Comparison of ENCODE assay signal across 11 cellular contexts in genomic region chr1:47193496-47193895, GRCh38. TPM values are rescaled to one million over a fixed set of nuclear protein-coding genes. Genes with fewer than 3 reads are reported as not detected.
DNase-seq lines count a peak whose midpoint lies in the region; ATAC-seq, FAIRE-seq and TF ChIP-seq lines count a peak whose summit lies in the region.
"Not testable (repeated sequence)": the region's sequence is repeated elsewhere in the genome, so short reads cannot be mapped to it uniquely, and the experiment has no call there.
"Had no signal": no experiment of that assay in that cellular context is flagged by ENCODE, and none has a peak within 500 bp of the region (broad histone marks: within the 10 kb centered on the region; RNA-seq: fewer than 3 reads in every experiment).

No MANE protein-coding gene starts in this region.

- H3K36me3 ChIP-seq in GM23338 (ENCODE audit: insufficient read depth); RWPE2 (ENCODE audit: low read depth); K562 (ENCODE audit: control insufficient read depth, insufficient read depth, low read length); neural progenitor cell; spleen: not testable (repeated sequence)

- intact Hi-C loops in K562 (cut with micrococcal nuclease) (loop anchor here (1.0 to 2.0 kb wide), 2 partner anchors 45 to 70 kb away; no protein-coding TSS in a partner anchor), cardiac septum (cut with DNase I) (loop anchor here (2.0 to 5.0 kb wide), 2 partner anchors 69 to 519 kb away; no protein-coding TSS in a partner anchor), spleen (cut with DNase I; ENCODE audit: low total_unique reads) (loop anchor here (5.0 to 10.0 kb wide), 2 partner anchors 69 to 231 kb away; no protein-coding TSS in a partner anchor)

- not testable (repeated sequence) for H3K27ac Mint-ChIP-seq in GM23338, neural progenitor cell

- H3K4me1 Mint-ChIP-seq in GM23338: peaks cover 36% of the 10 kb centered on the region
- not testable (repeated sequence) for H3K4me1 Mint-ChIP-seq in neural progenitor cell

- not testable (repeated sequence) for H3K9me1 ChIP-seq in K562 (ENCODE audit: control insufficient read depth, insufficient read depth, low read length)

- 81% methylated on average over 10 of the region's 10 CpGs for WGBS in K562 (ENCODE audit: insufficient coverage, low coverage, missing lambda C conversion rate)
- 85 to 96% (median 91%) methylated on average over 10 of the region's 10 CpGs for WGBS in spleen, 5 donors

- not testable (repeated sequence) for TF ChIP-seq RAD21 in K562 (CRISPR knock-in tag; conservative IDR thresholded peaks at IDR 0.05 in 1 of 2, IDR thresholded peaks at IDR 0.05 in 1 of 2)

- peaks cover 34% of the 10 kb centered on the region for H3K27me3 ChIP-seq in GM23338 (ENCODE audit: insufficient read depth)
- not testable (repeated sequence) for H3K27me3 ChIP-seq in RWPE2 (ENCODE audit: insufficient read depth, poor library complexity, severe bottlenecking); K562 (ENCODE audit: control insufficient read depth in 2 of 2, insufficient read depth in 2 of 2, low read length in 2 of 2)
- peaks cover 25% of the 10 kb centered on the region for H3K27me3 ChIP-seq in neural progenitor cell
- peaks cover 0 to 12% (median 0%) of the 10 kb centered on the region in 7 donors for H3K27me3 ChIP-seq in spleen (replicated peaks in 1 of 7)

- not testable (repeated sequence) for H4K20me1 ChIP-seq in GM23338 (replicated peaks; ENCODE audit: insufficient read depth); K562 (replicated peaks; ENCODE audit: control insufficient read depth, insufficient read depth, low read length); neural progenitor cell (ENCODE audit: low read depth)

- H3K4me3 Mint-ChIP-seq in GM23338, neural progenitor cell: not testable (repeated sequence)

- not testable (repeated sequence) for H3K36me3 Mint-ChIP-seq in GM23338 (ENCODE audit: low read depth); neural progenitor cell

- H2AFZ ChIP-seq in GM23338: not testable (repeated sequence)
- H2AFZ ChIP-seq in K562 (ENCODE audit: low read depth, low read length) (peak overlapping the region; percentile 85; the same call in 1 of the 2 replicates), neural progenitor cell (replicated peaks) (peak overlapping the region; percentile 97)

- not testable (repeated sequence) for ATAC-seq in GM23338; RWPE2 (ENCODE audit: low read depth); K562; left lobe of liver

- H3K9ac ChIP-seq in K562 (ENCODE audit: insufficient read depth in 1 of 2, low read depth in 2 of 2, low read length in 2 of 2); neural progenitor cell: not testable (repeated sequence)

- H3K79me2 ChIP-seq in GM23338 (replicated peaks; ENCODE audit: insufficient read depth); K562 (ENCODE audit: control insufficient read depth, insufficient read depth, low read length); neural progenitor cell (ENCODE audit: low read depth): not testable (repeated sequence)

- H3F3A ChIP-seq in GM23338 (replicated peaks; ENCODE audit: low read depth); neural progenitor cell (ENCODE audit: low read depth): not testable (repeated sequence)

- H3K27me3 Mint-ChIP-seq in GM23338 (ENCODE audit: insufficient read depth, low read depth, poor library complexity): peaks cover 36% of the 10 kb centered on the region
- H3K27me3 Mint-ChIP-seq in neural progenitor cell (ENCODE audit: insufficient read depth, low read depth): not testable (repeated sequence)

- H3K9me3 Mint-ChIP-seq in GM23338, neural progenitor cell: not testable (repeated sequence)

- H3K9me3 ChIP-seq in RWPE2 (ENCODE audit: severe bottlenecking); K562 (replicated peaks; ENCODE audit: control insufficient read depth, insufficient read depth, low read depth, low read length); neural progenitor cell (ENCODE audit: low read depth); spleen: not testable (repeated sequence)

- TF ChIP-seq POLR2A in K562 (conservative IDR thresholded peaks at IDR 0.05); spleen (IDR thresholded peaks at IDR 0.05): not testable (repeated sequence)

- not testable (repeated sequence) for DNase-seq in GM23338 (ENCODE audit: low spot score); K562 (ENCODE audit: extremely low read depth in 1 of 4, low spot score in 3 of 4); neural progenitor cell (ENCODE audit: low spot score)
- DNase-seq in RWPE2 (ENCODE audit: low spot score): peak; percentile 10
- DNase-seq in cardiac septum (ENCODE audit: low spot score): peak; percentile 59
- DNase-seq in left lobe of liver (ENCODE audit: low spot score): peak; percentile 16
- DNase-seq in spleen: peak; percentile 53

- not testable (repeated sequence) for FAIRE-seq in K562 (lab: Jason Lieb, UNC)

- not testable (repeated sequence) for TF ChIP-seq CTCF in GM23338 (conservative IDR thresholded peaks at IDR 0.05; ENCODE audit: low read depth in 2 of 2); RWPE2 (IDR thresholded peaks at IDR 0.05; ENCODE audit: poor library complexity, severe bottlenecking); K562 (IDR thresholded peaks at IDR 0.05 in 2 of 3, conservative IDR thresholded peaks at IDR 0.05 in 1 of 3; ENCODE audit: insufficient read depth in 2 of 3, low read depth in 1 of 3, low read length in 3 of 3); neural progenitor cell (IDR thresholded peaks at IDR 0.05); spleen (IDR thresholded peaks at IDR 0.05 in 8 of 11, conservative IDR thresholded peaks at IDR 0.05 in 3 of 11)

- not testable (repeated sequence) for H3K27ac ChIP-seq in GM23338 (ENCODE audit: low read depth); RWPE2 (ENCODE audit: poor library complexity, severe bottlenecking); K562 (ENCODE audit: extremely low read depth, low read depth, low read length); neural progenitor cell; spleen

- H3K4me3 ChIP-seq in GM23338; RWPE2 (ENCODE audit: severe bottlenecking); K562; neural progenitor cell; spleen: not testable (repeated sequence)

- H3K9me2 ChIP-seq in GM23338 (ENCODE audit: insufficient read depth): not testable (repeated sequence)

- in situ Hi-C loops in K562 (cut with MboI): loop anchor here (5.0 kb wide), 1 partner anchor 69 kb away; no protein-coding TSS in a partner anchor

- POLR2A ChIA-PET in K562 (lab: Yijun Ruan, JAX): interaction anchor here (0.6 to 5.7 kb wide), 12 partner anchors 9 to 141 kb away, joined by 3 to 65 read pairs (median 5); partner anchors contain the start of gene STIL

- BruUV-seq in K562 (replicated peaks; lab: Mats Ljungman, UMichigan): not testable (repeated sequence)

- H3K4me1 ChIP-seq in GM23338 (ENCODE audit: insufficient read depth): peaks cover 25% of the 10 kb centered on the region
- H3K4me1 ChIP-seq in RWPE2 (ENCODE audit: insufficient read depth, poor library complexity, severe bottlenecking); neural progenitor cell: not testable (repeated sequence)
- peaks cover 46 to 60% of the 10 kb centered on the region in 2 experiments for H3K4me1 ChIP-seq in K562 (replicated peaks in 1 of 2; ENCODE audit: control insufficient read depth in 2 of 2, insufficient read depth in 2 of 2, low read length in 2 of 2)
- H3K4me1 ChIP-seq in spleen: peaks cover 0 to 30% (median 11%) of the 10 kb centered on the region in 6 donors

- TF ChIP-seq EP300 in K562 (IDR thresholded peaks at IDR 0.05; ENCODE audit: low read length): not testable (repeated sequence)

- CTCF ChIA-PET in K562 (lab: Yijun Ruan, JAX; ENCODE audit: low intra/inter-chr PET ratio): interaction anchor here (0.8 to 3.9 kb wide), 3 partner anchors 69 to 231 kb away, joined by 3 to 44 read pairs (median 17); no protein-coding TSS in a partner anchor

- peak overlapping the region; percentile 2; the same call in 1 of the 2 replicates for H3K4me2 ChIP-seq in GM23338
- H3K4me2 ChIP-seq in K562 (ENCODE audit: insufficient read depth, low read length): not testable (repeated sequence)
- H3K4me2 ChIP-seq in neural progenitor cell: peak overlapping the region; percentile 65

RNA-seq across cellular contexts. Expression of gene PDZK1IP1, which starts 3.7 kb away (rescaled TPM):
- total RNA-seq in GM23338 (2014; rRNA removed; shearing (Covaris generic)): not detected in 2 replicates
- not detected in 2 replicates for polyA plus RNA-seq in GM23338 (2016; fragmentation: Nextera tagmentation; extraction: Ambion mirVana)
- total RNA-seq in K562 (2011; cell fraction: chromatin; rRNA removed; ENCODE audit: low replicate concordance): 0.74 and 1.0 TPM in 2 replicates
- 0.92 and 1.2 TPM in 2 replicates for total RNA-seq in K562 (2011; cell fraction: nucleolus; rRNA removed)
- total RNA-seq in K562 (2011; cell fraction: nucleoplasm; rRNA removed): 1.1 and 1.2 TPM in 2 replicates
- total RNA-seq in K562 (2014; rRNA removed): 0.33 and 0.59 TPM in 2 replicates
- not detected in 2 replicates for total RNA-seq in K562 (2014; rRNA removed; fragmentation: Illumina TruSeq; extraction: Trizol)
- not detected in 2 replicates for total RNA-seq in K562 (2015; rRNA removed; fragmentation: Illumina TruSeq; extraction: Trizol)
- 0.33 and 0.49 TPM in 2 replicates for total RNA-seq in K562 (2021)
- polyA plus RNA-seq in K562 (2011; rRNA removed): 0.17 and 0.64 TPM in 2 replicates
- polyA plus RNA-seq in K562 (2011; cell fraction: cytosol; rRNA removed): 0.68 and 1.0 TPM in 2 replicates
- 0.73 and 1.3 TPM in 2 replicates for polyA plus RNA-seq in K562 (2011; cell fraction: nucleus; rRNA removed)
- 0.48 and 0.66 TPM in 2 replicates for polyA plus RNA-seq in K562 (2012)
- 0.32 and 0.68 TPM in 2 replicates for polyA plus RNA-seq in K562 (2014; fragmentation: Illumina TruSeq; extraction: Trizol)
- under 1 TPM; 0.45 to 0.55 TPM for polyA plus RNA-seq in K562 (2014; fragmentation: Nextera tagmentation; extraction: Ambion mirVana)
- 0.32 and 0.53 TPM in 2 replicates for polyA plus RNA-seq in K562 (2014; rRNA removed)
- not detected in 2 replicates for polyA minus RNA-seq in K562 (2011; rRNA and poly(A)+ RNA removed)
- not detected in 2 replicates for polyA minus RNA-seq in K562 (2011; cell fraction: cytosol; rRNA and poly(A)+ RNA removed)
- not detected in 2 replicates for polyA minus RNA-seq in K562 (2011; cell fraction: nucleus; rRNA and poly(A)+ RNA removed)
- not detected for total RNA-seq in cardiac septum
- 1.3 TPM for total RNA-seq in left lobe of liver
- not detected in 2 replicates for total RNA-seq in neural progenitor cell (ENCODE audit: low replicate concordance)
- 10 to 100 TPM in 1 of 7 donors, 1 to 10 TPM in 5, under 1 TPM in 1; 0.76 to 11.0 (median 4.0) TPM for total RNA-seq in spleen
- polyA plus RNA-seq in spleen: 1 to 10 TPM in 1 of 3 donors, under 1 TPM in 2; 0.22 to 8.3 (median 0.41) TPM
- total RNA-seq: CD4-positive, alpha-beta T cell; H7 had no signal
- polyA plus RNA-seq: BJ had no signal

RNA-seq across cellular contexts. Expression of gene TAL1, which starts 38.5 kb away (rescaled TPM):
- not detected in 2 replicates for total RNA-seq in GM23338 (2014; rRNA removed; shearing (Covaris generic))
- polyA plus RNA-seq in GM23338 (2016; fragmentation: Nextera tagmentation; extraction: Ambion mirVana): not detected in 2 replicates
- 80.8 and 102 TPM in 2 replicates for total RNA-seq in K562 (2011; cell fraction: chromatin; rRNA removed; ENCODE audit: low replicate concordance)
- 96.7 and 104 TPM in 2 replicates for total RNA-seq in K562 (2011; cell fraction: nucleolus; rRNA removed)
- 105 and 124 TPM in 2 replicates for total RNA-seq in K562 (2011; cell fraction: nucleoplasm; rRNA removed)
- 59.7 and 103 TPM in 2 replicates for total RNA-seq in K562 (2014; rRNA removed)
- total RNA-seq in K562 (2014; rRNA removed; fragmentation: Illumina TruSeq; extraction: Trizol): 67.6 and 79.8 TPM in 2 replicates
- total RNA-seq in K562 (2015; rRNA removed; fragmentation: Illumina TruSeq; extraction: Trizol): 63.5 and 68.1 TPM in 2 replicates
- 76.5 and 81.3 TPM in 2 replicates for total RNA-seq in K562 (2021)
- 51.1 and 53.3 TPM in 2 replicates for polyA plus RNA-seq in K562 (2011; rRNA removed)
- 34.3 and 44.4 TPM in 2 replicates for polyA plus RNA-seq in K562 (2011; cell fraction: cytosol; rRNA removed)
- 78.7 and 92.4 TPM in 2 replicates for polyA plus RNA-seq in K562 (2011; cell fraction: nucleus; rRNA removed)
- polyA plus RNA-seq in K562 (2012): 53.0 and 55.6 TPM in 2 replicates
- 72.3 and 106 TPM in 2 replicates for polyA plus RNA-seq in K562 (2014; fragmentation: Illumina TruSeq; extraction: Trizol)
- polyA plus RNA-seq in K562 (2014; fragmentation: Nextera tagmentation; extraction: Ambion mirVana): 10 to 100 TPM; 18.5 to 22.9 TPM
- polyA plus RNA-seq in K562 (2014; rRNA removed): 42.7 and 49.5 TPM in 2 replicates
- 55.7 and 60.3 TPM in 2 replicates for polyA minus RNA-seq in K562 (2011; rRNA and poly(A)+ RNA removed)
- 37.3 and 64.4 TPM in 2 replicates for polyA minus RNA-seq in K562 (2011; cell fraction: cytosol; rRNA and poly(A)+ RNA removed)
- polyA minus RNA-seq in K562 (2011; cell fraction: nucleus; rRNA and poly(A)+ RNA removed): 55.6 and 91.2 TPM in 2 replicates
- 1.9 TPM for total RNA-seq in cardiac septum
- total RNA-seq in left lobe of liver: 1.9 TPM
- total RNA-seq in neural progenitor cell (ENCODE audit: low replicate concordance): not detected in 2 replicates
- total RNA-seq in spleen: 10 to 100 TPM; 12.9 to 24.5 (median 16.0) TPM
- polyA plus RNA-seq in spleen: 10 to 100 TPM in 1 of 3 donors, 1 to 10 TPM in 2; 2.9 to 12.1 (median 4.4) TPM
- total RNA-seq: CD4-positive, alpha-beta T cell had no signal
- polyA plus RNA-seq: BJ had no signal

RNA-seq across cellular contexts. Expression of gene CYP4A22, which starts 56.3 kb away (rescaled TPM):
- total RNA-seq in GM23338 (2014; rRNA removed; shearing (Covaris generic)): not detected in 2 replicates
- polyA plus RNA-seq in GM23338 (2016; fragmentation: Nextera tagmentation; extraction: Ambion mirVana) (not detected in 2 replicates), K562 (2011; rRNA removed) (not detected in 2 replicates), K562 (2014; fragmentation: Illumina TruSeq; extraction: Trizol) (not detected in 2 replicates), K562 (2014; fragmentation: Nextera tagmentation; extraction: Ambion mirVana) (not detected), K562 (2014; rRNA removed) (not detected in 2 replicates), spleen (not detected)
- total RNA-seq in K562 (2011; cell fraction: chromatin; rRNA removed; ENCODE audit: low replicate concordance): not detected in 2 replicates
- total RNA-seq in K562 (2011; cell fraction: nucleolus; rRNA removed): not detected in 2 replicates
- total RNA-seq in K562 (2011; cell fraction: nucleoplasm; rRNA removed): not detected in 2 replicates
- total RNA-seq in K562 (2014; rRNA removed) (not detected in 2 replicates), K562 (2014; rRNA removed; fragmentation: Illumina TruSeq; extraction: Trizol) (not detected in 2 replicates), K562 (2015; rRNA removed; fragmentation: Illumina TruSeq; extraction: Trizol) (not detected in 2 replicates), K562 (2021) (0.07 TPM in 1 of 2 replicates, not detected in the other), cardiac septum (not detected), left lobe of liver (69.9 TPM), neural progenitor cell (ENCODE audit: low replicate concordance) (not detected in 2 replicates), spleen (under 1 TPM in 1 of 7 donors, not detected in 6; 0.43 TPM)
- not detected in 2 replicates for polyA plus RNA-seq in K562 (2011; cell fraction: cytosol; rRNA removed)
- not detected in 2 replicates for polyA plus RNA-seq in K562 (2011; cell fraction: nucleus; rRNA removed)
- 0.04 TPM in 1 of 2 replicates, not detected in the other for polyA plus RNA-seq in K562 (2012)
- polyA minus RNA-seq in K562 (2011; rRNA and poly(A)+ RNA removed): not detected in 2 replicates
- not detected in 2 replicates for polyA minus RNA-seq in K562 (2011; cell fraction: cytosol; rRNA and poly(A)+ RNA removed)
- polyA minus RNA-seq in K562 (2011; cell fraction: nucleus; rRNA and poly(A)+ RNA removed): not detected in 2 replicates
- total RNA-seq: CD4-positive, alpha-beta T cell; H7 had no signal
- polyA plus RNA-seq: BJ, IgD-negative memory B cell had no signal

Comparison
In these comparisons a context has a peak if more than half of its experiments do, and no peak if none do; other contexts are left out.
1. RNA of gene CYP4A22, which starts 56.3 kb away (total RNA-seq): 69.9 TPM in left lobe of liver (single experiment); not detected in GM23338, 0.07 TPM in K562, not detected in cardiac septum (single experiment), not detected in neural progenitor cell and 0.43 TPM in spleen; every median in the first group is over 10 times any median in the second.